1 cellular context compared by ENCODE assay signal in the genomic region with DNA sequence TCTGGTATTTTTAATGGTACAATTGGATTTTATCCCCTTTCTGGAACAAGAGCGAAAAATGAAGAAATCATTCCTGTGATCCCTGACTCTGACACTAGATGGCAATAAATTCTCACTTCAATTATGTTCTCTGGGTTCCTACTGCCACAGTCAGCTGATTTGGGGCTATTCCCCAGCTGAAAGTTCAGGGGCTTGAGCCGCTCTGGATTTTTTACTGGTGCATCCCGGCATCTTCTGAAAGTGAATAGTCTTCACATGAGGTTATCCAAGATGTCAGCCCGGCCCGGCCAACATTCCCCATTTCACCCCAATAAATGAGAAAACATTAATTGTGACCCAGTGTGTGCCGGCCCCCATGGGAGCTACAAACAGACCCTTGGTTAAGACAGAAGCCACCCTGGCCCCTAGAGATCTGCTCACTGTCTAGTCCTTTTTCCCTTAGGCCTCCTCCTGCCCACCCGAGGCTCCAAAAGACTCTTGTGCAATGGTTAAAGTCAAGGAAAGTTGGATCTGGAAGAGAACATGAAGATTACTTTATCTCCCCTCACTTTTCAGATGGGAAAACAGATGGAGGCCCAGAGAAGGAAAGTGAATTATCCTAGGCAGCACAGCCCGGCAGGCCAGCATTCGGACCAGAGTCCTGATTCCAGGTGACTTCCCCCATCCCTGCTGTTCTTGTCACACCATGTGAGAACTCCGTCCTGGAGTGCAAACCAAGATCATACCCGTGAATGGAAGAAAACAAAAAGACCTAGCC.
TF ChIP-seq lines count a peak whose summit lies in the region.

No MANE protein-coding gene starts in this region.

TF ChIP-seq in IMR-90, 13 proteins besides CTCF, POLR2A, EP300 and RAD21:
- no peak for TF ChIP-seq MXI1 (IDR thresholded peaks at IDR 0.05; ENCODE audit: borderline replicate concordance, low read depth, low read length)
- 0 out of 2 replicates have a peak, but pooled peaks have one; percentile 29 for TF ChIP-seq MAFK (IDR thresholded peaks at IDR 0.05; ENCODE audit: low read depth, low read length)
- TF ChIP-seq CEBPB (IDR thresholded peaks at IDR 0.05; ENCODE audit: low read depth, low read length) = peak; percentile 34; the same call in 1 of the 2 replicates
- TF ChIP-seq, protein P1, sequence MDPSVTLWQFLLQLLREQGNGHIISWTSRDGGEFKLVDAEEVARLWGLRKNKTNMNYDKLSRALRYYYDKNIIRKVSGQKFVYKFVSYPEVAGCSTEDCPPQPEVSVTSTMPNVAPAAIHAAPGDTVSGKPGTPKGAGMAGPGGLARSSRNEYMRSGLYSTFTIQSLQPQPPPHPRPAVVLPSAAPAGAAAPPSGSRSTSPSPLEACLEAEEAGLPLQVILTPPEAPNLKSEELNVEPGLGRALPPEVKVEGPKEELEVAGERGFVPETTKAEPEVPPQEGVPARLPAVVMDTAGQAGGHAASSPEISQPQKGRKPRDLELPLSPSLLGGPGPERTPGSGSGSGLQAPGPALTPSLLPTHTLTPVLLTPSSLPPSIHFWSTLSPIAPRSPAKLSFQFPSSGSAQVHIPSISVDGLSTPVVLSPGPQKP (IDR thresholded peaks at IDR 0.05; ENCODE audit: borderline replicate concordance, low read depth, low read length) = no peak
- TF ChIP-seq, protein P2, sequence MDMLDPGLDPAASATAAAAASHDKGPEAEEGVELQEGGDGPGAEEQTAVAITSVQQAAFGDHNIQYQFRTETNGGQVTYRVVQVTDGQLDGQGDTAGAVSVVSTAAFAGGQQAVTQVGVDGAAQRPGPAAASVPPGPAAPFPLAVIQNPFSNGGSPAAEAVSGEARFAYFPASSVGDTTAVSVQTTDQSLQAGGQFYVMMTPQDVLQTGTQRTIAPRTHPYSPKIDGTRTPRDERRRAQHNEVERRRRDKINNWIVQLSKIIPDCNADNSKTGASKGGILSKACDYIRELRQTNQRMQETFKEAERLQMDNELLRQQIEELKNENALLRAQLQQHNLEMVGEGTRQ (IDR thresholded peaks at IDR 0.05; ENCODE audit: low read depth, low read length) = peak; percentile 53
- peak; percentile 75 for TF ChIP-seq SMC3 (IDR thresholded peaks at IDR 0.05; ENCODE audit: low read depth, low read length)
